Comparison of ENCODE assay signal across 13 cellular contexts in genomic region chr3:186710694-186711093, GRCh38. TPM values are rescaled to one million over a fixed set of nuclear protein-coding genes. Genes with fewer than 3 reads are reported as not detected.
"Had no signal": no experiment of that assay in that cellular context is flagged by ENCODE, and none has a peak within 500 bp of the region (broad histone marks: within the 10 kb centered on the region; RNA-seq: fewer than 3 reads in every experiment).

No MANE protein-coding gene starts in this region.

RNA-seq across cellular contexts. Expression of gene KNG1, which starts 6.5 kb away (rescaled TPM):
- total RNA-seq: stomach, subcutaneous adipose tissue, temporal lobe, thoracic aorta, thyroid gland, tibial nerve, ureter, urinary bladder, uterus, vagina had no signal

RNA-seq across cellular contexts. Expression of gene HRG, which starts 44.9 kb away (rescaled TPM):
- total RNA-seq: stomach, subcutaneous adipose tissue, temporal lobe, testis, thoracic aorta, tibial nerve, transverse colon, upper lobe of right lung, ureter, urinary bladder, uterus had no signal
- polyA plus RNA-seq: stomach had no signal
